17 cellular contexts compared by ENCODE assay signal in the genomic region with DNA sequence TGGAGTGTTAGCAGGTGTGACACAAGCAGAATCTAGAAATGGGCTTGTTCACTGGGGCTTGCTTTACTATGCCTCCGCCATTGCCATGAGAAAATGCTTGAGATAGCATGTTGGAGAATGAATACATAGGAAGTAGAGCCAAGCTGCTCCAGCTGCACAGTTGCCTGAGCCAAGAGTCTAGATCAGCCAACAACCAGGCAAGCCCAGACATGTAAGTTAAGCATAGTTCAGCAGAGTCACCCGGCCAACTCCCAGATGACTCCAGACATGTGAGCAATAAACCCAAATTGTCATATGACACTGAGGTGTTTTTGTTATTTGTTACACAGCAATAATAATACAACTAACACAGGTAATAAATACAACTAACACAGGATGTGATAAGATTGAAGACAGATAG.
A peak's percentile ranks its signal among the peaks of the same experiment; 100 is the strongest.
DNase-seq lines count a peak whose midpoint lies in the region; ATAC-seq and TF ChIP-seq lines count a peak whose summit lies in the region.
"Had no signal": no experiment of that assay in that cellular context is flagged by ENCODE, and none has a peak within 500 bp of the region (broad histone marks: within the 10 kb centered on the region; RNA-seq: fewer than 3 reads in every experiment).

No MANE protein-coding gene starts in this region.

- peak overlapping the region; percentile 3 for H2AFZ ChIP-seq in fibroblast of lung (ENCODE audit: low read length)
- H2AFZ ChIP-seq: neural progenitor cell had no signal

- DNase-seq in AG04450 (ENCODE audit: low read depth, low spot score) (peak; percentile 32), ELR (ENCODE audit: low read depth) (peak; percentile 2), NCI-H510A (lab: John Stamatoyannopoulos, UW) (peak; percentile 77), fibroblast of lung (ENCODE audit: low read depth in 2 of 2) (peak; percentile 75 to 80), NCI-H1092 (lab: John Stamatoyannopoulos, UW) (no peak)
- DNase-seq in activated CD8-positive, alpha-beta memory T cell treated with anti-CD3 and anti-CD28 coated beads for 24 hours: no peak
- no peak for DNase-seq in CD4-positive, alpha-beta T cell
- DNase-seq: activated CD4-positive, alpha-beta T cell treated with anti-CD3 and anti-CD28 coated beads for 1 hour; left cardiac atrium; NCI-H774; stimulated activated CD4-positive, alpha-beta T cell treated with anti-CD3 and anti-CD28 coated beads, Interleukin-12 subunit alpha, Interleukin-12 subunit beta, amount 100 ng/mL, for 4 hours; upper lobe of left lung had no signal

- no peak overlapping the region for H3K4me2 ChIP-seq in fibroblast of lung (ENCODE audit: extremely low read depth, insufficient read depth, low read length)
- H3K4me2 ChIP-seq: neural progenitor cell had no signal

- POLR2A ChIA-PET in AG04450 (lab: Yijun Ruan, JAX): no interaction called here
- POLR2A ChIA-PET in CD4-positive, alpha-beta T cell (lab: Charles Lee): no interaction called here

- no peaks in the 10 kb centered on the region for H3K36me3 Mint-ChIP-seq in CD4-positive, alpha-beta T cell (ENCODE audit: low read depth)

- H3K4me3 Mint-ChIP-seq in CD4-positive, alpha-beta T cell: no peak overlapping the region
- H3K4me3 Mint-ChIP-seq: neural progenitor cell had no signal

- H3K27me3 Mint-ChIP-seq in CD4-positive, alpha-beta T cell: no peaks in the 10 kb centered on the region

- intact Hi-C loops in CD4-positive, alpha-beta T cell (cut with DNase I, micrococcal nuclease): no loop called here

- no peaks in the 10 kb centered on the region for H3K4me1 Mint-ChIP-seq in CD4-positive, alpha-beta T cell (ENCODE audit: low read depth)
- H3K4me1 Mint-ChIP-seq: neural progenitor cell had no signal

- H3K4me3 ChIP-seq in AG04450 (ENCODE audit: low read depth, low read length): no peak overlapping the region
- H3K4me3 ChIP-seq in fibroblast of lung (replicated peaks in 1 of 4; ENCODE audit: control extremely low read depth in 1 of 4, insufficient read depth in 1 of 4, low read depth in 3 of 4, low read length in 4 of 4): no peak overlapping the region
- H3K4me3 ChIP-seq: gastrocnemius medialis, neural progenitor cell, upper lobe of left lung had no signal

- H3K9me3 Mint-ChIP-seq in CD4-positive, alpha-beta T cell: peaks cover 3% of the 10 kb centered on the region

- peaks cover 7% of the 10 kb centered on the region; the same call in 1 of the 2 replicates for H3K9me3 ChIP-seq in AG04450 (ENCODE audit: control insufficient read depth, insufficient read depth, low read length)
- no peaks in the 10 kb centered on the region for H3K9me3 ChIP-seq in fibroblast of lung (ENCODE audit: control insufficient read depth, insufficient read depth, low read depth, low read length)
- H3K9me3 ChIP-seq in CD4-positive, alpha-beta T cell (ENCODE audit: control insufficient read depth, low read length): no peaks in the 10 kb centered on the region
- H3K9me3 ChIP-seq: gastrocnemius medialis had no signal

- CTCF ChIA-PET in AG04450 (lab: Charles Lee): no interaction called here
- CTCF ChIA-PET in CD4-positive, alpha-beta T cell (lab: Charles Lee): no interaction called here

- H3K27me3 ChIP-seq in AG04450 (ENCODE audit: control insufficient read depth, insufficient read depth, low read length) (no peaks in the 10 kb centered on the region), fibroblast of lung (ENCODE audit: control insufficient read depth, insufficient read depth, low read length) (no peaks in the 10 kb centered on the region)
- H3K27me3 ChIP-seq in CD4-positive, alpha-beta T cell (ENCODE audit: control insufficient read depth, insufficient read depth, low read length): no peaks in the 10 kb centered on the region
- H3K27me3 ChIP-seq: gastrocnemius medialis, neural progenitor cell, upper lobe of left lung had no signal

- H3K79me2 ChIP-seq in fibroblast of lung (ENCODE audit: control insufficient read depth, insufficient read depth, low read length): no peaks in the 10 kb centered on the region

- no peaks in the 10 kb centered on the region for H3K4me1 ChIP-seq in fibroblast of lung (ENCODE audit: control insufficient read depth, extremely low read depth, insufficient read depth, low read length)
- H3K4me1 ChIP-seq: gastrocnemius medialis, neural progenitor cell, upper lobe of left lung had no signal

- no peak overlapping the region for H3K27ac Mint-ChIP-seq in CD4-positive, alpha-beta T cell
- H3K27ac Mint-ChIP-seq: activated T-helper 2 cell treated with anti-CD3 and anti-CD28 coated beads, Interferon-gamma antibody, Interleukin-2, Interleukin-4, amounts not matched to agents 10 μg/mL and 5 μg/mL and 100 μg/mL, durations not matched to agents 14 hours and 24 hours and 36 hours; neural progenitor cell had no signal

- ATAC-seq in SK-N-SH treated with all-trans-retinoic acid at 6 μM for 48 hours: no peak
- ATAC-seq in CD4-positive, alpha-beta T cell (ENCODE audit: poor library complexity): no peak
- ATAC-seq: gastrocnemius medialis, HepG2 had no signal

- no peaks in the 10 kb centered on the region for H3K36me3 ChIP-seq in fibroblast of lung (ENCODE audit: control insufficient read depth, insufficient read depth, low read length)
- H3K36me3 ChIP-seq: gastrocnemius medialis, neural progenitor cell, upper lobe of left lung had no signal

- no peak overlapping the region for H3K9ac ChIP-seq in fibroblast of lung (ENCODE audit: insufficient read depth, low read length)
- H3K9ac ChIP-seq: neural progenitor cell had no signal

- no peaks in the 10 kb centered on the region for H4K20me1 ChIP-seq in fibroblast of lung (ENCODE audit: control insufficient read depth, extremely low read depth, insufficient read depth, low read length)

- H3K27ac ChIP-seq in AG04450 (ENCODE audit: low read depth, low read length) (no peak overlapping the region), fibroblast of lung (ENCODE audit: insufficient read depth, low read length) (no peak overlapping the region)
- H3K27ac ChIP-seq in CD4-positive, alpha-beta T cell (ENCODE audit: low read depth, low read length): no peak overlapping the region
- H3K27ac ChIP-seq: gastrocnemius medialis, neural progenitor cell, upper lobe of left lung had no signal

- TF ChIP-seq CTCF in AG04450 (IDR thresholded peaks at IDR 0.05; ENCODE audit: low read depth, low read length): no peak
- no peak for TF ChIP-seq CTCF in fibroblast of lung (conservative IDR thresholded peaks at IDR 0.05 in 1 of 2, IDR thresholded peaks at IDR 0.05 in 1 of 2; ENCODE audit: low read depth in 1 of 2, low read length in 2 of 2)
- no peak for TF ChIP-seq CTCF in CD4-positive, alpha-beta T cell (IDR thresholded peaks at IDR 0.05)

TF ChIP-seq in SK-N-SH treated with all-trans-retinoic acid at 6 μM for 48 hours, 23 proteins besides CTCF, POLR2A, EP300 and RAD21:
- TF ChIP-seq TCF4 (CRISPR knock-in tag; IDR thresholded peaks at IDR 0.05; ENCODE audit: borderline replicate concordance) (no peak), ZNF565 (CRISPR knock-in tag; conservative IDR thresholded peaks at IDR 0.05; ENCODE audit: low read depth) (no peak), BACH2 (CRISPR knock-in tag; IDR thresholded peaks at IDR 0.05; ENCODE audit: borderline replicate concordance) (no peak)
- TF ChIP-seq, protein P1, sequence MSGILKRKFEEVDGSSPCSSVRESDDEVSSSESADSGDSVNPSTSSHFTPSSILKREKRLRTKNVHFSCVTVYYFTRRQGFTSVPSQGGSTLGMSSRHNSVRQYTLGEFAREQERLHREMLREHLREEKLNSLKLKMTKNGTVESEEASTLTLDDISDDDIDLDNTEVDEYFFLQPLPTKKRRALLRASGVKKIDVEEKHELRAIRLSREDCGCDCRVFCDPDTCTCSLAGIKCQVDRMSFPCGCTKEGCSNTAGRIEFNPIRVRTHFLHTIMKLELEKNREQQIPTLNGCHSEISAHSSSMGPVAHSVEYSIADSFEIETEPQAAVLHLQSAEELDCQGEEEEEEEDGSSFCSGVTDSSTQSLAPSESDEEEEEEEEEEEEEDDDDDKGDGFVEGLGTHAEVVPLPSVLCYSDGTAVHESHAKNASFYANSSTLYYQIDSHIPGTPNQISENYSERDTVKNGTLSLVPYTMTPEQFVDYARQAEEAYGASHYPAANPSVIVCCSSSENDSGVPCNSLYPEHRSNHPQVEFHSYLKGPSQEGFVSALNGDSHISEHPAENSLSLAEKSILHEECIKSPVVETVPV (CRISPR knock-in tag; IDR thresholded peaks at IDR 0.05): no peak
- TF ChIP-seq, protein P2, sequence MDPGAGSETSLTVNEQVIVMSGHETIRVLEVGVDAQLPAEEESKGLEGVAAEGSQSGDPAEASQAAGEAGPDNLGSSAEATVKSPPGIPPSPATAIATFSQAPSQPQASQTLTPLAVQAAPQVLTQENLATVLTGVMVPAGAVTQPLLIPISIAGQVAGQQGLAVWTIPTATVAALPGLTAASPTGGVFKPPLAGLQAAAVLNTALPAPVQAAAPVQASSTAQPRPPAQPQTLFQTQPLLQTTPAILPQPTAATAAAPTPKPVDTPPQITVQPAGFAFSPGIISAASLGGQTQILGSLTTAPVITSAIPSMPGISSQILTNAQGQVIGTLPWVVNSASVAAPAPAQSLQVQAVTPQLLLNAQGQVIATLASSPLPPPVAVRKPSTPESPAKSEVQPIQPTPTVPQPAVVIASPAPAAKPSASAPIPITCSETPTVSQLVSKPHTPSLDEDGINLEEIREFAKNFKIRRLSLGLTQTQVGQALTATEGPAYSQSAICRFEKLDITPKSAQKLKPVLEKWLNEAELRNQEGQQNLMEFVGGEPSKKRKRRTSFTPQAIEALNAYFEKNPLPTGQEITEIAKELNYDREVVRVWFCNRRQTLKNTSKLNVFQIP (CRISPR knock-in tag; IDR thresholded peaks at IDR 0.05; ENCODE audit: borderline replicate concordance, low read depth): no peak
TF ChIP-seq in SK-N-SH treated with all-trans-retinoic acid at 6 μM for 48 hours: peak in this region for 0.

Comparison
In these comparisons a context has a peak if more than half of its experiments do, and no peak if none do; other contexts are left out.
1. DNase-seq: peak in AG04450 (single experiment), ELR (single experiment), NCI-H510A (single experiment) and fibroblast of lung (2 of 2); none in activated CD8-positive, alpha-beta memory T cell treated with anti-CD3 and anti-CD28 coated beads for 24 hours (single experiment), CD4-positive, alpha-beta T cell (0 of 10) and NCI-H1092 (single experiment).